In the genomic region with DNA sequence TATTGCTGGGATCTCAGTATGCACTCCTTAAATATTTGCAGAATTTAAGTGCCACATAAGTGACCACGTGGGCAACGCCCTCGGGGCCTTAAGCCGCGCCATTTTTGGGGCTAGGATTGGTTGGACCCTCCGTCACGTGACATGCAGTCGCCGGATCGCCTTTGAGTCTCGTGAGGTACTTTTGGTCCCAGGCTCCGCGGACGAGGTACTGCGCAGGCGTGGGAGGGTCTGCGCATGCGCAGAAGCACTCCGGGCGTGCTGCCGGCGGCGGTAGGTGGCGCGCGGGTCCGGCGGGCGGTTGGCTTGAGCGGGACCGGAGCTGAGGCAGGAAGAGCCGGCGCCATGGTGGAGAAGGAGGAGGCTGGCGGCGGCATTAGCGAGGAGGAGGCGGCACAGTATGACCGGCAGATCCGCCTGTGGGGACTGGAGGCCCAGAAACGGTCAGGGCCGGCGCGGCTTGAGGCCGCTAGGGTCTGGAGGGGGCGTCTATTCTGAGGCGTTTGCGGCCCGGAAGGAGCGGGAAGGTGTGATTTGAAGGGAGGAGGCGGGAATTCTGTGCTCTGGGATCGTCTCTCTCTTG, we compare ENCODE assay signal across 8 cellular contexts. TPM values are rescaled to one million over a fixed set of nuclear protein-coding genes. Genes with fewer than 3 reads are reported as not detected.
DNase-seq lines count a peak whose midpoint lies in the region; ATAC-seq, FAIRE-seq and TF ChIP-seq lines count a peak whose summit lies in the region.

TSS of gene SAE1 (plus strand) at position 247 of the 580 bp plus-strand sequence. CDS start at position 343, 96 bp downstream.

- H3K9me3 ChIP-seq in keratinocyte (ENCODE audit: control insufficient read depth, low read depth, low read length) = no peaks in the 10 kb centered on the region

- ATAC-seq in GM19025 (IDR thresholded peaks at IDR 0.05; ENCODE audit: low read depth, unreplicated experiment) (peak; percentile 80), HG03354 (IDR thresholded peaks at IDR 0.05; ENCODE audit: poor library complexity, severe bottlenecking, unreplicated experiment) (peak; percentile 86)
- peak; percentile 88 for ATAC-seq in activated CD4-positive, CD25-positive, alpha-beta regulatory T cell treated with anti-CD3 and anti-CD28 coated beads, Interleukin-2, amount 50 U/mL, for 24 hours

- peaks cover 6% of the 10 kb centered on the region for H3K4me1 ChIP-seq in keratinocyte (ENCODE audit: control insufficient read depth, extremely low read depth, insufficient read depth, low read length)

- no peaks in the 10 kb centered on the region for H3K9me1 ChIP-seq in keratinocyte (ENCODE audit: control insufficient read depth, extremely low read depth, insufficient read depth, low read length)

- TF ChIP-seq CTCF in AG10803 (conservative IDR thresholded peaks at IDR 0.05; ENCODE audit: low read length) (peak; percentile 40), keratinocyte (optimal IDR thresholded peaks at IDR 0.05 in 1 of 3, IDR thresholded peaks at IDR 0.05 in 1 of 3, conservative IDR thresholded peaks at IDR 0.05 in 1 of 3; ENCODE audit: extremely low read depth in 1 of 3, insufficient read depth in 2 of 3, low read length in 3 of 3) (peak; percentile 34 to 74 (median 61))

- FAIRE-seq in keratinocyte (lab: Jason Lieb, UNC) = peak; percentile 87

- H3K4me3 ChIP-seq in AG10803 (ENCODE audit: low read length) (peak within 1 kb of the TSS; percentile 92), keratinocyte (ENCODE audit: control insufficient read depth in 2 of 3, extremely low read depth in 1 of 3, insufficient read depth in 2 of 3, low read depth in 1 of 3, low read length in 3 of 3) (peak within 1 kb of the TSS; percentile 78 to 89 (median 79))

- DNase-seq in AG10803 (ENCODE audit: low read depth) = peak; percentile 97
- peak; percentile 98 for DNase-seq in NCI-H446 treated with DMSO at 0.1 percent for 48 hours (lab: John Stamatoyannopoulos, UW)
- DNase-seq in cerebellum (ENCODE audit: low spot score) = peak; percentile 96
- DNase-seq in keratinocyte (ENCODE audit: low read depth, low spot score) = peak; percentile 87
- peak; percentile 87 to 98 for DNase-seq in stimulated activated CD4-positive, alpha-beta T cell treated with anti-CD3 and anti-CD28 coated beads, Interleukin-15, amount 100 ng/mL, for 1 hour (ENCODE audit: low read depth in 1 of 2, low spot score in 1 of 2)

- peak within 1 kb of the TSS; percentile 78 for H3K27ac ChIP-seq in keratinocyte (ENCODE audit: control insufficient read depth, insufficient read depth, low read length)

- peaks cover 7% of the 10 kb centered on the region for H4K20me1 ChIP-seq in keratinocyte (ENCODE audit: control insufficient read depth, extremely low read depth, insufficient read depth, low read length)

- H3K4me2 ChIP-seq in keratinocyte (ENCODE audit: control insufficient read depth, extremely low read depth, insufficient read depth, low read depth, low read length) = peak within 1 kb of the TSS; percentile 58

- H2AFZ ChIP-seq in keratinocyte (ENCODE audit: control insufficient read depth, low read length) = peak within 1 kb of the TSS; percentile 87

- peaks cover 0 to 2% of the 10 kb centered on the region in 2 experiments for H3K36me3 ChIP-seq in keratinocyte (ENCODE audit: control insufficient read depth in 2 of 2, extremely low read depth in 1 of 2, insufficient read depth in 2 of 2, low read length in 2 of 2)

- dilution Hi-C loops in keratinocyte (cut with MboI; ENCODE audit: extremely low pct_ligation_motif_present, low sequenced_read_pairs) = no loop called here

- peaks cover 48% of the 10 kb centered on the region for H3K79me2 ChIP-seq in keratinocyte (ENCODE audit: control insufficient read depth, insufficient read depth, low read length)

- peak within 1 kb of the TSS; percentile 89 for H3K9ac ChIP-seq in keratinocyte (ENCODE audit: control insufficient read depth, extremely low read depth, insufficient read depth, low read length)

- H3K27me3 ChIP-seq in keratinocyte (ENCODE audit: control insufficient read depth, extremely low read depth, insufficient read depth, low read length) = no peaks in the 10 kb centered on the region

RNA-seq across cellular contexts. Expression of gene SAE1, which starts in this region (rescaled TPM):
- total RNA-seq in cerebellum = 47.5 TPM
- polyA plus RNA-seq in keratinocyte = 58.7 to 107 TPM (median 102 TPM) in 3 replicates
- 22.6 TPM for polyA plus RNA-seq in keratinocyte (2011; ENCODE audit: low read depth)
- polyA plus RNA-seq in keratinocyte (2011; cell fraction: cytosol; rRNA removed) = 78.1 and 80.2 TPM in 2 replicates
- polyA plus RNA-seq in keratinocyte (2011; cell fraction: nucleus; rRNA removed) = 51.1 and 61.4 TPM in 2 replicates
- 47.7 and 86.4 TPM in 2 replicates for polyA plus RNA-seq in keratinocyte (2012; ENCODE audit: low replicate concordance)
- polyA minus RNA-seq in keratinocyte = 41.4 to 55.0 TPM (median 42.4 TPM) in 3 replicates
- polyA minus RNA-seq in keratinocyte (2011; cell fraction: cytosol; rRNA and poly(A)+ RNA removed) = 32.4 TPM
- 11.6 and 20.2 TPM in 2 replicates for polyA minus RNA-seq in keratinocyte (2011; cell fraction: nucleus; rRNA and poly(A)+ RNA removed)

Comparison
In these comparisons a context has a peak if more than half of its experiments do, and no peak if none do; other contexts are left out.
1. Peak in every context shown above with its lines: DNase-seq, ATAC-seq, H3K4me3 ChIP-seq and H3K27ac ChIP-seq.